ENCODE assay signal across 12 cellular contexts in the genomic region with DNA sequence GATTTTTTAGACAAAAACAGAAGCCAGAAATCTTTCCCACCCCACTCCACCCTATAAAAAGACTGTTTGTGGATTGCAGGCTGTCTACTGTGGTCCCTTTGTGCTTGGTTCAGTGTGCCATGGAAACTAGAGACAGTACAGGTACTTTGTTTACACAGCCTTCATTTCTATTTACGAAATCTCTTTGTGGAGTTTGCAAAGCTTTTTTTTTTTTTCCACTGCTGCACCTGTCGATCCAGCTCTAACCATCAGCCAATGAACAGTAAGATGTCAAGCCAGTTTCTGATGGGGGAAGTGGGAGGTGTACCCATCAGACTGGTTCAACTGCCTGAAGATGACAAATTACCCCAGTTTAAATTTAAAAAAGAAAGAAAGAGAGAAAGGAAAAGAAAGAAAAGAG. TPM values are rescaled to one million over a fixed set of nuclear protein-coding genes. Genes with fewer than 3 reads are reported as not detected.
DNase-seq lines count a peak whose midpoint lies in the region; ATAC-seq and TF ChIP-seq lines count a peak whose summit lies in the region.
"Had no signal": no experiment of that assay in that cellular context is flagged by ENCODE, and none has a peak within 500 bp of the region (broad histone marks: within the 10 kb centered on the region; RNA-seq: fewer than 3 reads in every experiment).

No MANE protein-coding gene starts in this region.

- H3K36me3 ChIP-seq in PC-3 (ENCODE audit: low read depth, low read length): no peaks in the 10 kb centered on the region
- no peaks in the 10 kb centered on the region for H3K36me3 ChIP-seq in lung (ENCODE audit: control insufficient read depth in 2 of 2, insufficient read depth in 2 of 2, low read length in 2 of 2)
- H3K36me3 ChIP-seq in testis (ENCODE audit: low read depth, missing control alignments): no peaks in the 10 kb centered on the region
- H3K36me3 ChIP-seq: upper lobe of left lung had no signal

- no peak overlapping the region for H3K27ac Mint-ChIP-seq in T-cell

- H3K79me2 ChIP-seq in PC-3 (ENCODE audit: low read length): no peaks in the 10 kb centered on the region

- H3K4me1 Mint-ChIP-seq in T-cell: peaks cover 7 to 8% (median 7%) of the 10 kb centered on the region in 3 donors
- H3K4me1 Mint-ChIP-seq in activated T-cell treated with anti-CD3 and anti-CD28 coated beads, Interleukin-2, amount 50 U/mL, for 4 hours (ENCODE audit: low read depth): peaks cover 16% of the 10 kb centered on the region

- H3K27me3 ChIP-seq in PC-3 (ENCODE audit: low read length) (no peaks in the 10 kb centered on the region), lung (ENCODE audit: control insufficient read depth, insufficient read depth) (no peaks in the 10 kb centered on the region), testis (no peaks in the 10 kb centered on the region)
- H3K27me3 ChIP-seq: upper lobe of left lung had no signal

- H3K9me2 ChIP-seq in PC-3 (replicated peaks; ENCODE audit: low read length): no peaks in the 10 kb centered on the region

- no peaks in the 10 kb centered on the region for H3K9me3 ChIP-seq in PC-3 (ENCODE audit: low read length)
- H3K9me3 ChIP-seq in lung (ENCODE audit: control insufficient read depth in 2 of 2, insufficient read depth in 1 of 2, low read length in 1 of 2): no peaks in the 10 kb centered on the region
- H3K9me3 ChIP-seq in testis: no peaks in the 10 kb centered on the region
- H3K9me3 ChIP-seq: upper lobe of left lung had no signal

- H3K36me3 Mint-ChIP-seq in T-cell: no peaks in the 10 kb centered on the region
- no peaks in the 10 kb centered on the region for H3K36me3 Mint-ChIP-seq in activated T-cell treated with anti-CD3 and anti-CD28 coated beads, Interleukin-2, amount 50 U/mL, for 4 hours (ENCODE audit: insufficient read depth)
- H3K36me3 Mint-ChIP-seq: naive thymus-derived CD8-positive, alpha-beta T cell had no signal

- H2AFZ ChIP-seq in PC-3 (ENCODE audit: low read length): peak overlapping the region; percentile 53; the same call in 1 of the 2 replicates

- H3K27ac ChIP-seq in PC-3 (ENCODE audit: low read length) (peak overlapping the region; percentile 37; the same call in 1 of the 2 replicates), lung (ENCODE audit: low read depth in 1 of 2, low read length in 1 of 2) (no peak overlapping the region), testis (no peak overlapping the region)

- 42 to 46% methylated on average over 2 of the region's 2 CpGs for WGBS in lung, 2 donors
- WGBS in testis, 2 donors: 54 to 69% methylated on average over 2 of the region's 2 CpGs

- H4K20me1 ChIP-seq in PC-3 (ENCODE audit: low read length): no peaks in the 10 kb centered on the region

- TF ChIP-seq POLR2A in testis (IDR thresholded peaks at IDR 0.05): no peak

- H3K4me3 ChIP-seq in PC-3 (ENCODE audit: low read length) (no peak overlapping the region), lung (no peak overlapping the region), testis (no peak overlapping the region)
- H3K4me3 ChIP-seq: upper lobe of left lung had no signal

- CTCF ChIA-PET in PC-3 (lab: Charles Lee): no interaction called here
- CTCF ChIA-PET in T-cell (lab: Charles Lee): no interaction called here

- TF ChIP-seq CTCF in PC-3 (conservative IDR thresholded peaks at IDR 0.05; ENCODE audit: low read depth, low read length) (no peak), lung (IDR thresholded peaks at IDR 0.05; ENCODE audit: control extremely low read depth, extremely low read depth) (no peak), testis (IDR thresholded peaks at IDR 0.05) (no peak)

- peaks cover 17% of the 10 kb centered on the region for H3K4me1 ChIP-seq in PC-3 (ENCODE audit: insufficient read depth, low read length)
- no peaks in the 10 kb centered on the region for H3K4me1 ChIP-seq in lung (ENCODE audit: control insufficient read depth in 2 of 2, insufficient read depth in 2 of 2, low read length in 2 of 2)
- H3K4me1 ChIP-seq in testis: no peaks in the 10 kb centered on the region
- H3K4me1 ChIP-seq: upper lobe of left lung had no signal

- DNase-seq in DMS53 treated with DMSO at 0.1 percent for 48 hours (lab: John Stamatoyannopoulos, UW; ENCODE audit: unreplicated experiment) (peak; percentile 93), NCI-H146 treated with DMSO at 0.1 percent for 48 hours (lab: John Stamatoyannopoulos, UW; ENCODE audit: unreplicated experiment) (peak; percentile 97), PC-3 (peak; percentile 77), lung (ENCODE audit: low spot score) (no peak), T-cell (no peak), testis (no peak), hypothalamus (lab: John Stamatoyannopoulos, UW) (no peak)
- DNase-seq in activated T-cell treated with anti-CD3 and anti-CD28 coated beads, Interleukin-2, amount 50 U/mL, for 4 hours: no peak
- DNase-seq: naive thymus-derived CD8-positive, alpha-beta T cell; NCI-H2171 treated with DMSO at 0.1 percent for 48 hours; Right ventricle myocardium superior; upper lobe of left lung had no signal

- H3K4me3 Mint-ChIP-seq in T-cell: no peak overlapping the region
- no peak overlapping the region for H3K4me3 Mint-ChIP-seq in activated T-cell treated with anti-CD3 and anti-CD28 coated beads, Interleukin-2, amount 50 U/mL, for 4 hours
- H3K4me3 Mint-ChIP-seq: naive thymus-derived CD8-positive, alpha-beta T cell had no signal

- intact Hi-C loops in PC-3 (cut with micrococcal nuclease) (no loop called here), testis (cut with DNase I; ENCODE audit: low total_unique reads) (no loop called here)

- BruUV-seq in PC-3 (replicated peaks; lab: Mats Ljungman, UMichigan): no TSS peak

- no peaks in the 10 kb centered on the region for H3F3A ChIP-seq in PC-3 (ENCODE audit: low read length, unreplicated experiment)

- POLR2A ChIA-PET in PC-3 (lab: Charles Lee; ENCODE audit: unreplicated experiment): interaction anchor here (0.6 kb wide), 1 partner anchor 26 kb away, joined by 15 read pairs; no protein-coding TSS in a partner anchor
- POLR2A ChIA-PET in T-cell (lab: Charles Lee): interaction anchor here in 1 of 2 donors (0.8 kb wide), 1 partner anchor 511 kb away, joined by 4 read pairs; no protein-coding TSS in a partner anchor

- H3K9ac ChIP-seq in PC-3 (ENCODE audit: low read length): no peak overlapping the region

- peaks cover 0 to 7% of the 10 kb centered on the region in 2 donors for H3K27me3 Mint-ChIP-seq in T-cell
- no peaks in the 10 kb centered on the region for H3K27me3 Mint-ChIP-seq in activated T-cell treated with anti-CD3 and anti-CD28 coated beads, Interleukin-2, amount 50 U/mL, for 4 hours (ENCODE audit: low read depth)

- H3K4me2 ChIP-seq in PC-3 (ENCODE audit: low read length): peak overlapping the region; percentile 71

- H3K9me3 Mint-ChIP-seq in T-cell: no peaks in the 10 kb centered on the region
- no peaks in the 10 kb centered on the region for H3K9me3 Mint-ChIP-seq in activated T-cell treated with anti-CD3 and anti-CD28 coated beads, Interleukin-2, amount 50 U/mL, for 4 hours

- ATAC-seq in PC-3: peak; percentile 56
- peak; percentile 41 for ATAC-seq in lung (ENCODE audit: insufficient read depth, low FRiP score)
- no peak for ATAC-seq in T-cell (replicated peaks in 1 of 4)
- ATAC-seq in activated T-cell treated with anti-CD3 and anti-CD28 coated beads, Interleukin-2, amount 50 U/mL, for 4 hours: no peak
- ATAC-seq: naive thymus-derived CD8-positive, alpha-beta T cell had no signal

RNA-seq across cellular contexts. Expression of a gene that starts 20.2 kb away (rescaled TPM):
- 38.2 and 40.8 TPM in 2 replicates for total RNA-seq in PC-3 (2014; rRNA removed)
- 100 to 1,000 TPM in 1 of 2 donors, 10 to 100 TPM in 1; 54.8 to 149 TPM for total RNA-seq in lung
- 10 to 100 TPM; 11.8 to 13.6 TPM for polyA plus RNA-seq in lung
- total RNA-seq in T-cell: 10 to 100 TPM; 56.1 to 81.7 (median 56.9) TPM
- total RNA-seq in testis: 10 to 100 TPM; 60.8 to 61.1 TPM
- polyA plus RNA-seq in testis (ENCODE audit: insufficient read depth, low read depth, low replicate concordance): 24.6 TPM
- 10 to 100 TPM; 52.0 to 68.5 (median 63.6) TPM for total RNA-seq in activated T-cell treated with anti-CD3 and anti-CD28 coated beads, Interleukin-2, amount 50 U/mL, for 4 hours

Comparison
In these comparisons a context has a peak if more than half of its experiments do, and no peak if none do; other contexts are left out.
1. DNase-seq: peak in DMS53 treated with DMSO at 0.1 percent for 48 hours (single experiment), NCI-H146 treated with DMSO at 0.1 percent for 48 hours (single experiment) and PC-3 (single experiment); none in lung (single experiment), T-cell (0 of 34), testis (single experiment), hypothalamus (0 of 51) and activated T-cell treated with anti-CD3 and anti-CD28 coated beads, Interleukin-2, amount 50 U/mL, for 4 hours (single experiment).
2. ATAC-seq: peak in PC-3 (single experiment) and lung (single experiment); none in T-cell (0 of 4) and activated T-cell treated with anti-CD3 and anti-CD28 coated beads, Interleukin-2, amount 50 U/mL, for 4 hours (0 of 2).